Comparison of ENCODE assay signal across 20 cellular contexts in the genomic region with DNA sequence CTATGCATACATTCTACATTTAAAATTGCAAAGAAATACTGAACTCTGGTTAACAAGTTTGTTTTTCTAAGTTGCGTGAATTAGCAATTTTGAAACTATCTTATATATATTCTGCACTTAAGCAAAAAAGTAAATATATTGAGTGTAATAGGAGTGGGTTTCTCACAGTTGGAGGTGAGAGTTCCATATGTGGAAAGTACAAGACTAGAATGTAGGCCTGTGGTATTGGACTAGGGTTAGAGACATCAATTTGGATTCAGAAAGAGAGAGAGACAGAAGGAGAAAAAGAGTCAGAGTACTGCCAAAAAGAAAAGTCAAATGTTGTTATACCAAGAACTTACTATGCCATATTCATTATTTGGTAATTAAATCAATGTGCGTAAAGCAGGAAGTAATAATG. TPM values are rescaled to one million over a fixed set of nuclear protein-coding genes. Genes with fewer than 3 reads are reported as not detected.
"Had no signal": no experiment of that assay in that cellular context is flagged by ENCODE, and none has a peak within 500 bp of the region (broad histone marks: within the 10 kb centered on the region; RNA-seq: fewer than 3 reads in every experiment).

No MANE protein-coding gene starts in this region.

- H3K4me3 ChIP-seq: esophagus squamous epithelium, neural progenitor cell, ovary, psoas muscle, right lobe of liver, stomach had no signal

- H3K36me3 ChIP-seq: esophagus squamous epithelium, neural progenitor cell, ovary, right lobe of liver, stomach had no signal

- H3K4me2 ChIP-seq: neural progenitor cell had no signal

- H3K9me3 ChIP-seq: esophagus squamous epithelium, ovary, psoas muscle, right lobe of liver, stomach had no signal

- ATAC-seq: activated CD8-positive, alpha-beta T cell treated with anti-CD3 and anti-CD28 coated beads for 36 hours; effector memory CD8-positive, alpha-beta T cell; psoas muscle; right lobe of liver had no signal

- H3K4me1 Mint-ChIP-seq: activated CD4-positive, alpha-beta T cell treated with anti-CD3 and anti-CD28 coated beads, Interleukin-2, amount 10 ng/mL, durations not matched to agents 24 days and 14 days; activated naive CD8-positive, alpha-beta T cell treated with anti-CD3 and anti-CD28 coated beads, Interleukin-2, amount 10 ng/mL, durations not matched to agents 7 days and 5 days had no signal

- H3K9ac ChIP-seq: neural progenitor cell had no signal

- H3K36me3 Mint-ChIP-seq: activated naive CD8-positive, alpha-beta T cell treated with anti-CD3 and anti-CD28 coated beads, Interleukin-2, amount 10 ng/mL, durations not matched to agents 7 days and 5 days; memory B cell; neural progenitor cell; type B pancreatic cell had no signal

- H3K27ac ChIP-seq: esophagus squamous epithelium, neural progenitor cell, ovary, psoas muscle, right lobe of liver, stomach had no signal

- H3K9me3 Mint-ChIP-seq: activated CD4-positive, alpha-beta T cell treated with anti-CD3 and anti-CD28 coated beads, Interleukin-2, amount 10 ng/mL, durations not matched to agents 24 days and 14 days; activated CD8-positive, alpha-beta T cell treated with anti-CD3 and anti-CD28 coated beads for 36 hours; activated naive CD8-positive, alpha-beta T cell treated with anti-CD3 and anti-CD28 coated beads, Interleukin-2, amount 10 ng/mL, durations not matched to agents 7 days and 5 days; activated T-cell treated with anti-CD3 and anti-CD28 coated beads, Interleukin-2, amount 50 U/mL, for 24 hours; activated T-helper 2 cell treated with anti-CD3 and anti-CD28 coated beads, Interferon-gamma antibody, Interleukin-2, Interleukin-4, amounts not matched to agents 10 μg/mL and 5 μg/mL and 100 μg/mL, durations not matched to agents 14 hours and 24 hours and 36 hours; effector memory CD8-positive, alpha-beta T cell; memory B cell; neural progenitor cell; type B pancreatic cell had no signal

- H3K27ac Mint-ChIP-seq: activated CD4-positive, alpha-beta T cell treated with anti-CD3 and anti-CD28 coated beads, Interleukin-2, amount 10 ng/mL, durations not matched to agents 24 days and 14 days; activated CD8-positive, alpha-beta T cell treated with anti-CD3 and anti-CD28 coated beads for 36 hours; activated naive CD8-positive, alpha-beta T cell treated with anti-CD3 and anti-CD28 coated beads, Interleukin-2, amount 10 ng/mL, durations not matched to agents 7 days and 5 days; activated T-cell treated with anti-CD3 and anti-CD28 coated beads, Interleukin-2, amount 50 U/mL, for 24 hours; activated T-helper 2 cell treated with anti-CD3 and anti-CD28 coated beads, Interferon-gamma antibody, Interleukin-2, Interleukin-4, amounts not matched to agents 10 μg/mL and 5 μg/mL and 100 μg/mL, durations not matched to agents 14 hours and 24 hours and 36 hours; memory B cell; neural progenitor cell; type B pancreatic cell had no signal

- H3K4me1 ChIP-seq: esophagus squamous epithelium, neural progenitor cell, psoas muscle, right lobe of liver, stomach had no signal

- H2AFZ ChIP-seq: neural progenitor cell had no signal

- H3K27me3 Mint-ChIP-seq: activated CD4-positive, alpha-beta T cell treated with anti-CD3 and anti-CD28 coated beads, Interleukin-2, amount 10 ng/mL, durations not matched to agents 24 days and 14 days; activated CD8-positive, alpha-beta T cell treated with anti-CD3 and anti-CD28 coated beads for 36 hours; activated T-cell treated with anti-CD3 and anti-CD28 coated beads, Interleukin-2, amount 50 U/mL, for 24 hours; effector memory CD8-positive, alpha-beta T cell; memory B cell; type B pancreatic cell had no signal

- H3K4me3 Mint-ChIP-seq: activated CD4-positive, alpha-beta T cell treated with anti-CD3 and anti-CD28 coated beads, Interleukin-2, amount 10 ng/mL, durations not matched to agents 24 days and 14 days; activated CD8-positive, alpha-beta T cell treated with anti-CD3 and anti-CD28 coated beads for 36 hours; activated naive CD8-positive, alpha-beta T cell treated with anti-CD3 and anti-CD28 coated beads, Interleukin-2, amount 10 ng/mL, durations not matched to agents 7 days and 5 days; activated T-cell treated with anti-CD3 and anti-CD28 coated beads, Interleukin-2, amount 50 U/mL, for 24 hours; memory B cell; neural progenitor cell; type B pancreatic cell had no signal

- H3K27me3 ChIP-seq: esophagus squamous epithelium, neural progenitor cell, ovary, right lobe of liver, stomach had no signal

- DNase-seq: activated CD4-positive, alpha-beta T cell treated with anti-CD3 and anti-CD28 coated beads, Interleukin-2, amount 10 ng/mL, durations not matched to agents 24 days and 14 days; activated CD8-positive, alpha-beta T cell treated with anti-CD3 and anti-CD28 coated beads for 36 hours; activated naive CD4-positive, alpha-beta T cell treated with Interleukin-2 at 50 U/mL for 16 hours; activated naive CD8-positive, alpha-beta T cell treated with anti-CD3 and anti-CD28 coated beads, Interleukin-2, amount 10 ng/mL, durations not matched to agents 7 days and 5 days; activated T-cell treated with anti-CD3 and anti-CD28 coated beads, Interleukin-2, amount 50 U/mL, for 24 hours; amygdala; caudate nucleus; effector memory CD8-positive, alpha-beta T cell; esophagus squamous epithelium; ovary; psoas muscle; right lobe of liver; small intestine; stimulated activated CD4-positive, alpha-beta T cell treated with anti-CD3 and anti-CD28 coated beads, Interleukin-15, amount 100 ng/mL, for 24 hours; stimulated activated CD4-positive, alpha-beta T cell treated with anti-CD3 and anti-CD28 coated beads, Interleukin-2, amount 100 ng/mL, for 48 hours; stomach had no signal

RNA-seq across cellular contexts. Expression of a gene that starts 47.3 kb away (rescaled TPM):
- total RNA-seq: activated CD4-positive, alpha-beta T cell treated with anti-CD3 and anti-CD28 coated beads, Interleukin-2, amount 10 ng/mL, durations not matched to agents 24 days and 14 days; activated CD8-positive, alpha-beta T cell treated with anti-CD3 and anti-CD28 coated beads for 36 hours; activated naive CD8-positive, alpha-beta T cell treated with anti-CD3 and anti-CD28 coated beads, Interleukin-2, amount 10 ng/mL, durations not matched to agents 7 days and 5 days had no signal
